ENCODE assay signal across 9 cellular contexts in genomic region chr1:18901952-18902522, GRCh38. TPM values are rescaled to one million over a fixed set of nuclear protein-coding genes. Genes with fewer than 3 reads are reported as not detected.
DNase-seq lines count a peak whose midpoint lies in the region; ATAC-seq and TF ChIP-seq lines count a peak whose summit lies in the region.
"Had no signal": no experiment of that assay in that cellular context is flagged by ENCODE, and none has a peak within 500 bp of the region (broad histone marks: within the 10 kb centered on the region; RNA-seq: fewer than 3 reads in every experiment).

No MANE protein-coding gene starts in this region.

- no peaks in the 10 kb centered on the region for H3K27me3 ChIP-seq in HL-60 (ENCODE audit: insufficient read depth, poor library complexity, severe bottlenecking)
- no peaks in the 10 kb centered on the region for H3K27me3 ChIP-seq in skeletal muscle tissue (ENCODE audit: control insufficient read depth in 3 of 3, insufficient read depth in 3 of 3, low read length in 3 of 3)

- H3K27ac ChIP-seq in HL-60 (replicated peaks): peak overlapping the region; percentile 100
- peak overlapping the region; percentile 99 for H3K27ac ChIP-seq in skeletal muscle tissue (ENCODE audit: low read depth, low read length)

- POLR2A ChIA-PET in activated CD8-positive, alpha-beta T cell treated with anti-CD3 and anti-CD28 coated beads, Interleukin-2, amount 10 ng/mL, durations not matched to agents 7 days and 5 days (lab: Charles Lee): interaction anchor here (2.4 kb wide), 1 partner anchor 25 kb away, joined by 12 read pairs; no protein-coding TSS in a partner anchor

- H3K36me3 Mint-ChIP-seq in activated CD8-positive, alpha-beta T cell treated with anti-CD3 and anti-CD28 coated beads, Interleukin-2, amount 10 ng/mL, durations not matched to agents 7 days and 5 days (ENCODE audit: low read depth): no peaks in the 10 kb centered on the region

- H3K4me3 ChIP-seq in HL-60 (replicated peaks; ENCODE audit: insufficient read depth, low read length) (peak overlapping the region; percentile 94), skeletal muscle tissue (ENCODE audit: low read length in 3 of 3) (peak overlapping the region; percentile 77 to 88 (median 83))

- DNase-seq in HL-60 (ENCODE audit: low read depth in 1 of 2, low spot score in 1 of 2): peak in 1 of 2 experiments; percentile 42
- no peak for DNase-seq in activated CD8-positive, alpha-beta T cell treated with anti-CD3 and anti-CD28 coated beads, Interleukin-2, amount 10 ng/mL, durations not matched to agents 7 days and 5 days
- no peak for DNase-seq in left cardiac atrium
- DNase-seq in NCI-H2196 treated with DMSO at 0.1 percent for 48 hours (lab: John Stamatoyannopoulos, UW; ENCODE audit: unreplicated experiment): no peak
- DNase-seq in NCI-H510A treated with DMSO at 0.1 percent for 48 hours (lab: John Stamatoyannopoulos, UW): no peak

- peak overlapping the region; percentile 87 for H3K27ac Mint-ChIP-seq in activated CD8-positive, alpha-beta T cell treated with anti-CD3 and anti-CD28 coated beads, Interleukin-2, amount 10 ng/mL, durations not matched to agents 7 days and 5 days

- peak overlapping the region; percentile 91 for H3K4me3 Mint-ChIP-seq in activated CD8-positive, alpha-beta T cell treated with anti-CD3 and anti-CD28 coated beads, Interleukin-2, amount 10 ng/mL, durations not matched to agents 7 days and 5 days

- H3K36me3 ChIP-seq in ES-I3 (ENCODE audit: insufficient read depth, low read length) (no peaks in the 10 kb centered on the region; the same call in 1 of the 2 replicates), skeletal muscle tissue (ENCODE audit: control insufficient read depth in 3 of 3, insufficient read depth in 3 of 3, low read length in 3 of 3) (peaks cover 3 to 7% (median 4%) of the 10 kb centered on the region in 3 donors)

- H3K9ac ChIP-seq in ES-I3 (ENCODE audit: low read depth, low read length): peak overlapping the region; percentile 63
- H3K9ac ChIP-seq in skeletal muscle tissue (ENCODE audit: low read depth in 1 of 3, low read length in 3 of 3): peak overlapping the region; percentile 96

- H3K27me3 Mint-ChIP-seq in activated CD8-positive, alpha-beta T cell treated with anti-CD3 and anti-CD28 coated beads, Interleukin-2, amount 10 ng/mL, durations not matched to agents 7 days and 5 days (ENCODE audit: low read depth): peaks cover 2% of the 10 kb centered on the region

- H3K9me3 ChIP-seq in ES-I3 (ENCODE audit: control insufficient read depth, insufficient read depth, low read length): no peaks in the 10 kb centered on the region
- H3K9me3 ChIP-seq in skeletal muscle tissue (ENCODE audit: control insufficient read depth in 3 of 3, low read length in 3 of 3): no peaks in the 10 kb centered on the region

- TF ChIP-seq CTCF in HL-60 (IDR thresholded peaks at IDR 0.05; ENCODE audit: insufficient read depth, low read length): no peak

- peak; percentile 1 for ATAC-seq in activated CD8-positive, alpha-beta T cell treated with anti-CD3 and anti-CD28 coated beads, Interleukin-2, amount 10 ng/mL, durations not matched to agents 7 days and 5 days
- peak; percentile 4 to 10 for ATAC-seq in left cardiac atrium
- no peak for ATAC-seq in HG02678 (IDR thresholded peaks at IDR 0.05; ENCODE audit: unreplicated experiment)

- peaks cover 35% of the 10 kb centered on the region for H3K4me1 Mint-ChIP-seq in activated CD8-positive, alpha-beta T cell treated with anti-CD3 and anti-CD28 coated beads, Interleukin-2, amount 10 ng/mL, durations not matched to agents 7 days and 5 days (ENCODE audit: low read depth)

- CTCF ChIA-PET in activated CD8-positive, alpha-beta T cell treated with anti-CD3 and anti-CD28 coated beads, Interleukin-2, amount 10 ng/mL, durations not matched to agents 7 days and 5 days (lab: Charles Lee): interaction anchor here (0.6 to 6.7 kb wide), 17 partner anchors 9 to 302 kb away, joined by 3 to 51 read pairs (median 4); partner anchors contain the start of gene IFFO2

- intact Hi-C loops in left cardiac atrium (cut with DNase I): no loop called here

- no peaks in the 10 kb centered on the region for H3K4me1 ChIP-seq in ES-I3 (ENCODE audit: insufficient read depth, low read length)
- H3K4me1 ChIP-seq in skeletal muscle tissue (ENCODE audit: control insufficient read depth in 3 of 3, insufficient read depth in 3 of 3, low read length in 3 of 3): peaks cover 24 to 42% (median 30%) of the 10 kb centered on the region in 3 donors

- no peaks in the 10 kb centered on the region for H3K9me3 Mint-ChIP-seq in activated CD8-positive, alpha-beta T cell treated with anti-CD3 and anti-CD28 coated beads, Interleukin-2, amount 10 ng/mL, durations not matched to agents 7 days and 5 days (ENCODE audit: insufficient read depth)

RNA-seq across cellular contexts. Expression of gene ALDH4A1, which starts 0.3 kb away (rescaled TPM):
- total RNA-seq in activated CD8-positive, alpha-beta T cell treated with anti-CD3 and anti-CD28 coated beads, Interleukin-2, amount 10 ng/mL, durations not matched to agents 7 days and 5 days: 1 to 10 TPM; 4.2 to 4.3 TPM
- total RNA-seq in left cardiac atrium (10 to 100 TPM; 23.4 to 31.2 TPM), skeletal muscle tissue (6.3 TPM)

RNA-seq across cellular contexts. Expression of gene TAS1R2, which starts 42.6 kb away (rescaled TPM):
- total RNA-seq in activated CD8-positive, alpha-beta T cell treated with anti-CD3 and anti-CD28 coated beads, Interleukin-2, amount 10 ng/mL, durations not matched to agents 7 days and 5 days: not detected
- total RNA-seq in left cardiac atrium (not detected), skeletal muscle tissue (not detected)
- total RNA-seq: activated CD8-positive, alpha-beta memory T cell treated with anti-CD3 and anti-CD28 coated beads for 36 hours had no signal

RNA-seq across cellular contexts. Expression of gene IFFO2, which starts 54.4 kb away (rescaled TPM):
- total RNA-seq in activated CD8-positive, alpha-beta T cell treated with anti-CD3 and anti-CD28 coated beads, Interleukin-2, amount 10 ng/mL, durations not matched to agents 7 days and 5 days: 1 to 10 TPM; 7.2 to 8.2 TPM
- total RNA-seq in left cardiac atrium (1 to 10 TPM; 3.4 to 6.4 TPM), skeletal muscle tissue (3.7 TPM)
